In the genomic region with DNA sequence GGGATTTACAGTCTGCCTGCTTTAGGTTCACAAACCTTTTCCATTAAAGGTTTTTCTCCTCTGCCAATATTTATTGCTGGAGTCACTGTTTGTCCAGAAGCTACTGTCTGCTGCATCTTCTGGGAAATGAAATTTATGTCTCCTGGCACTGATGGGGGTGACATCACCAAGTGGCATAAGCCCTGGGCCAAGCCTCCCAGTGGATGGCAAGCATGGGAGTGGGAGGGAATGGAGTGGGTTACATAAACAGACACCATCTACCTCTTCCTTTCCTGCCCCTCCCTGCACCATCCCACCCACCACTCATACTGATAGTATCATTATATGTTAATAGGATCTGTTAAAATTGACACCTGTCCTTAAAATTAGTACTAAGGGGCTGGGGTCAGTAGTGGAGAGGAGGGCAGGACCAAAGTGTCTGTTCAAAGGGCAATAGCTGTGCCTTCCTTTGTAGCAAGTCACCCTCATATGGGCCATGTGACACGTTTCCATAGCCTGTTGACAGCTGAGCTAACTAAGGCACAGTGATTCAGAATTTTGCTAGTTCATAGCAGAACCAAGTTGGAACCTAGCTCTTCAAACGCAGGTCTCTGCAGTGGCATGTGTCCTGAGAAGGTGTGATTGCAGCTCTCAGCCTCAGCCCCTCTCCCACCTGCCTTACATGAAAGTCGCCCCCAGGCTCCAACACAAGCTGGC, we compare ENCODE assay signal across 23 cellular contexts.
DNase-seq lines count a peak whose midpoint lies in the region; TF ChIP-seq lines count a peak whose summit lies in the region.
"Had no signal": no experiment of that assay in that cellular context is flagged by ENCODE, and none has a peak within 500 bp of the region (broad histone marks: within the 10 kb centered on the region; RNA-seq: fewer than 3 reads in every experiment).

No MANE protein-coding gene starts in this region.

- WGBS in prostate gland = 66% methylated on average over 3 of the region's 3 CpGs

- intact Hi-C loops in prostate gland (cut with DNase I) = no loop called here

- H3K27me3 ChIP-seq in prostate gland (replicated peaks; ENCODE audit: insufficient read depth) = no peaks in the 10 kb centered on the region
- H3K27me3 ChIP-seq: BE2C had no signal

- DNase-seq in DMS 273 (lab: John Stamatoyannopoulos, UW; ENCODE audit: unreplicated experiment) (peak; percentile 8), DMS 273 treated with DMSO at 0.1 percent for 48 hours (lab: John Stamatoyannopoulos, UW) (no peak), Ammon's horn (ENCODE audit: low spot score) (peak; percentile 27), SHP77 treated with DMSO at 0.1 percent for 48 hours (lab: John Stamatoyannopoulos, UW) (peak; percentile 4), prostate gland (ENCODE audit: low spot score) (peak; percentile 46), NCI-H510A treated with DMSO at 0.1 percent for 48 hours (lab: John Stamatoyannopoulos, UW) (no peak)
- no peak for DNase-seq in stimulated activated CD8-positive, alpha-beta memory T cell treated with anti-CD3 and anti-CD28 coated beads, Interleukin-4, amount 100 ng/mL, for 48 hours
- DNase-seq in activated CD4-positive, alpha-beta T cell treated with anti-CD3 and anti-CD28 coated beads, Interleukin-2, amount 50 U/mL, for 4 hours = no peak
- DNase-seq: BE2C; Calu3; CD4-positive, alpha-beta T cell; DND-41; GDM1; GM23248; HCEC 1CT; NCI-H1436; NCI-H2081 treated with DMSO at 0.1 percent for 48 hours; NCI-H526 treated with DMSO at 0.1 percent for 48 hours; OCI-M1; SJCRH30; SW 1271 had no signal

- no peaks in the 10 kb centered on the region for H3K9me3 ChIP-seq in prostate gland
- H3K9me3 ChIP-seq: BE2C, SJCRH30 had no signal

- TF ChIP-seq POLR2A in prostate gland (IDR thresholded peaks at IDR 0.05) = no peak

- no peaks in the 10 kb centered on the region for H3K36me3 ChIP-seq in prostate gland
- H3K36me3 ChIP-seq: BE2C, SJCRH30 had no signal

- H3K4me1 ChIP-seq in prostate gland (replicated peaks) = peaks cover 6% of the 10 kb centered on the region
- H3K4me1 ChIP-seq: BE2C, SJCRH30 had no signal

- no peak for TF ChIP-seq CTCF in prostate gland (IDR thresholded peaks at IDR 0.05)

- no peak overlapping the region for H3K4me3 ChIP-seq in prostate gland
- H3K4me3 ChIP-seq: GM23248, K562, SJCRH30 had no signal

- H3K27ac ChIP-seq in prostate gland = no peak overlapping the region
- H3K27ac ChIP-seq: 22Rv1, GM23248, SJCRH30 had no signal

Comparison
In these comparisons a context has a peak if more than half of its experiments do, and no peak if none do; other contexts are left out.
1. DNase-seq: peak in DMS 273 (single experiment), Ammon's horn (single experiment), SHP77 treated with DMSO at 0.1 percent for 48 hours (single experiment) and prostate gland (single experiment); none in DMS 273 treated with DMSO at 0.1 percent for 48 hours (single experiment), stimulated activated CD8-positive, alpha-beta memory T cell treated with anti-CD3 and anti-CD28 coated beads, Interleukin-4, amount 100 ng/mL, for 48 hours (single experiment), NCI-H510A treated with DMSO at 0.1 percent for 48 hours (single experiment) and activated CD4-positive, alpha-beta T cell treated with anti-CD3 and anti-CD28 coated beads, Interleukin-2, amount 50 U/mL, for 4 hours (0 of 2).